In the genomic region with DNA sequence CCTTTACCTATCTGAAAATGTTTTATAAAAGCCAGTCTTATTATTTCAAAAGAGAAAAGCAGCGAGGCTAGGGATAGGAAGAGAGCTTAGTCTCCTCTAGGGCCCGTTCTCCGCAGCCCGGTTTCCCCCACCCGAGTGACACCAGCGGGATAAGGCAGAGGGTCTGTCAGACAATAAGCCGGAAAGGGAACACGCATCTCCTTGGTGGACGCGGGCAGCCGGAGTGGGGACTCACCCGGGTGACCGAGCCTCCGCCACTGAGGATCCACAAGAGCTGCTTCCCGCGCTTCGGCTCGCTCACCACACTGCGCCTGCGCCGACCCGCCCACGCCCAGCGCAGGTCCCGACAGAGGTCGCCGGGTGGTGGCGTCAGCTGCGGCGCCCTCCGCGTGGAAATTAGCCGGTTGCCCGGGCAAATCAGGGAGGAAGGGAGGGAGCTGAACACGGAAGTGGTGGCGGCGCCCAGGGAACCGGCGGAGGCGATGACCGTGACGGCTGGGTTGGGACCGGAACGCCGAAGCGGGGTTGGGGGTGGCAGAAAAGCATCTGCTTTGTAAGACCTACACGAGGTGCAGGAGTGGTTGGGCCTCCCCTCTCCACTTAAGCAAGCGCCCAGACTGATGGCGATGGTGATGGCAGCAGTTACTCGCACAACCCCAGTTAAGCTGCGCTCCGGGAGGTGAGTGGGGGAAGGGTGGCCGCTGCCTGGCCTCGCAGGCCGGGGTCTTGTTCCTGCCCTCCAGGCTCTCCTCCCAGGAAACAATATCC, we compare ENCODE assay signal across 8 cellular contexts. TPM values are rescaled to one million over a fixed set of nuclear protein-coding genes. Genes with fewer than 3 reads are reported as not detected.
DNase-seq lines count a peak whose midpoint lies in the region; ATAC-seq, FAIRE-seq and TF ChIP-seq lines count a peak whose summit lies in the region.

TSS of gene SOCS4 (plus strand) at position 444 of the 768 bp plus-strand sequence. CDS start 15,806 bp downstream, outside the sequence.
TSS of gene WDHD1 (minus strand) at position 307 of the 768 bp plus-strand sequence. CDS start 312 bp downstream, outside the sequence.

- peak; percentile 77 for TF ChIP-seq POLR2A in endothelial cell of umbilical vein (IDR thresholded peaks at IDR 0.05; ENCODE audit: low read depth, low read length)

- H3K27me3 ChIP-seq in OCI-LY3 (ENCODE audit: low read depth, low read length) (no peaks in the 10 kb centered on the region), endothelial cell of umbilical vein (ENCODE audit: control insufficient read depth in 2 of 2, insufficient read depth in 2 of 2, low read length in 2 of 2) (no peaks in the 10 kb centered on the region)

- peaks cover 43% of the 10 kb centered on the region for H3K4me1 ChIP-seq in OCI-LY3 (ENCODE audit: low read length)
- peaks cover 30% of the 10 kb centered on the region for H3K4me1 ChIP-seq in endothelial cell of umbilical vein (ENCODE audit: control insufficient read depth, extremely low read depth, insufficient read depth, low read length)

- POLR2A ChIA-PET in endothelial cell of umbilical vein (lab: Charles Lee): interaction anchor here (1.6 kb wide), 1 partner anchor 24 kb away, joined by 10 read pairs; the partner anchor contains the start of gene MAPK1IP1L

- H3K9me3 ChIP-seq in OCI-LY3 (ENCODE audit: insufficient read depth, low read length) (no peaks in the 10 kb centered on the region), endothelial cell of umbilical vein (replicated peaks; ENCODE audit: control insufficient read depth, insufficient read depth, low read length) (no peaks in the 10 kb centered on the region)

- peak; percentile 95 for ATAC-seq in GM21528 (IDR thresholded peaks at IDR 0.05; ENCODE audit: low FRiP score, unreplicated experiment)

- H3K9me1 ChIP-seq in endothelial cell of umbilical vein (replicated peaks; ENCODE audit: control insufficient read depth, extremely low read depth, insufficient read depth, low read length): no peaks in the 10 kb centered on the region

- H3K9ac ChIP-seq in OCI-LY3 (ENCODE audit: low read length): peak within 1 kb of the TSS; percentile 95
- peak within 1 kb of the TSS; percentile 98 for H3K9ac ChIP-seq in endothelial cell of umbilical vein (replicated peaks; ENCODE audit: extremely low read depth, insufficient read depth, low read length)

- DNase-seq in DMS153 (lab: John Stamatoyannopoulos, UW): peak; percentile 92
- DNase-seq in HuH-7.5 (ENCODE audit: low spot score): peak; percentile 82
- DNase-seq in activated CD8-positive, alpha-beta memory T cell treated with anti-CD3 and anti-CD28 coated beads, Interleukin-2, amount 50 U/mL, for 48 hours: peak; percentile 100
- DNase-seq in endothelial cell of umbilical vein (ENCODE audit: low read depth, low spot score): peak; percentile 97
- DNase-seq in midbrain (lab: John Stamatoyannopoulos, UW): peak; percentile 96
- DNase-seq in stimulated activated CD8-positive, alpha-beta memory T cell treated with anti-CD3 and anti-CD28 coated beads, Interleukin-15, amount 100 ng/mL, for 48 hours (ENCODE audit: low read depth in 2 of 2): peak; percentile 98

- H3K79me2 ChIP-seq in OCI-LY3 (ENCODE audit: low read length) (peaks cover 75% of the 10 kb centered on the region), endothelial cell of umbilical vein (ENCODE audit: control insufficient read depth, insufficient read depth, low read length) (peaks cover 72% of the 10 kb centered on the region)

- intact Hi-C loops in endothelial cell of umbilical vein (cut with micrococcal nuclease): loop anchor here (1.0 to 5.0 kb wide), 4 partner anchors 24 to 462 kb away; partner anchors contain the start of genes GCH1 and MAPK1IP1L

- CTCF ChIA-PET in endothelial cell of umbilical vein (lab: Charles Lee): interaction anchor here (0.8 to 3.8 kb wide), 9 partner anchors 12 to 134 kb away, joined by 3 to 42 read pairs (median 4); partner anchors contain the start of gene MAPK1IP1L

- TF ChIP-seq CTCF in OCI-LY3 (IDR thresholded peaks at IDR 0.05; ENCODE audit: low read depth, low read length) (no peak), endothelial cell of umbilical vein (IDR thresholded peaks at IDR 0.05; ENCODE audit: extremely low read depth in 1 of 2, insufficient read depth in 1 of 2, low read depth in 1 of 2, low read length in 2 of 2) (no peak)

- BruUV-seq in endothelial cell of umbilical vein (replicated peaks; lab: Mats Ljungman, UMichigan): no TSS peak

- peak within 1 kb of the TSS; percentile 76 for H2AFZ ChIP-seq in OCI-LY3 (ENCODE audit: low read depth, low read length)
- peak within 1 kb of the TSS; percentile 85 for H2AFZ ChIP-seq in endothelial cell of umbilical vein (ENCODE audit: low read depth, low read length)

- dilution Hi-C loops in endothelial cell of umbilical vein (cut with MboI; ENCODE audit: extremely low pct_ligation_motif_present, low sequenced_read_pairs): no loop called here

- FAIRE-seq in endothelial cell of umbilical vein (lab: Jason Lieb, UNC): peak; percentile 85

- H3K27ac ChIP-seq in OCI-LY3 (ENCODE audit: low read length): peak within 1 kb of the TSS; percentile 59
- H3K27ac ChIP-seq in endothelial cell of umbilical vein (ENCODE audit: insufficient read depth, low read depth, low read length): peak within 1 kb of the TSS; percentile 61

- H3K4me3 ChIP-seq in OCI-LY3 (ENCODE audit: low read length) (peak within 1 kb of the TSS; percentile 87), endothelial cell of umbilical vein (replicated peaks in 1 of 3; ENCODE audit: insufficient read depth in 1 of 3, low read depth in 1 of 3, low read length in 3 of 3) (peak within 1 kb of the TSS; percentile 68 to 96 (median 86))

- H4K20me1 ChIP-seq in OCI-LY3 (ENCODE audit: insufficient read depth, low read length) (peaks cover 13% of the 10 kb centered on the region; the same call in 1 of the 2 replicates), endothelial cell of umbilical vein (replicated peaks; ENCODE audit: control insufficient read depth, extremely low read depth, insufficient read depth, low read length) (no peaks in the 10 kb centered on the region)

- H3K4me2 ChIP-seq in OCI-LY3 (ENCODE audit: low read length): peak within 1 kb of the TSS; percentile 69
- H3K4me2 ChIP-seq in endothelial cell of umbilical vein (ENCODE audit: insufficient read depth, low read length): peak within 1 kb of the TSS; percentile 99

- peaks cover 11% of the 10 kb centered on the region for H3K36me3 ChIP-seq in OCI-LY3 (replicated peaks; ENCODE audit: low read depth, low read length)
- H3K36me3 ChIP-seq in endothelial cell of umbilical vein (ENCODE audit: control insufficient read depth in 2 of 2, extremely low read depth in 1 of 2, insufficient read depth in 2 of 2, low read length in 2 of 2): no peaks in the 10 kb centered on the region

TF ChIP-seq in endothelial cell of umbilical vein, 7 proteins besides CTCF, POLR2A, EP300 and RAD21:
- no peak for TF ChIP-seq GATA2 (IDR thresholded peaks at IDR 0.05; ENCODE audit: insufficient read depth, insufficient read length, low read depth, low read length)
- TF ChIP-seq JUN (IDR thresholded peaks at IDR 0.05; ENCODE audit: borderline replicate concordance, insufficient read depth, insufficient read length, low read depth): no peak
- no peak for TF ChIP-seq EZH2 (IDR thresholded peaks at IDR 0.05; ENCODE audit: borderline replicate concordance, low read depth, low read length, severe bottlenecking)
- peak; percentile 4 for TF ChIP-seq MYC (IDR thresholded peaks at IDR 0.05; ENCODE audit: low read depth, low read length)
- TF ChIP-seq MAX (IDR thresholded peaks at IDR 0.05; ENCODE audit: insufficient read depth, insufficient read length): peak; percentile 70
- TF ChIP-seq POLR2AphosphoS5 (IDR thresholded peaks at IDR 0.05; ENCODE audit: insufficient read depth, low read depth, low read length): peak; percentile 60
- TF ChIP-seq FOS (IDR thresholded peaks at IDR 0.05; ENCODE audit: borderline replicate concordance, insufficient read depth, low read length): no peak

RNA-seq across cellular contexts. Expression of gene SOCS4, which starts in this region (rescaled TPM):
- 26.7 and 28.7 TPM in 2 replicates for total RNA-seq in endothelial cell of umbilical vein
- polyA plus RNA-seq in endothelial cell of umbilical vein: 3.6 and 6.4 TPM in 2 replicates
- polyA plus RNA-seq in endothelial cell of umbilical vein (2011; cell fraction: cytosol; rRNA removed): 4.8 and 4.9 TPM in 2 replicates
- polyA plus RNA-seq in endothelial cell of umbilical vein (2011; cell fraction: nucleus; rRNA removed): 5.4 and 9.3 TPM in 2 replicates
- 10.2 and 14.5 TPM in 2 replicates for polyA plus RNA-seq in endothelial cell of umbilical vein (2012)
- 10.9 and 11.7 TPM in 2 replicates for polyA minus RNA-seq in endothelial cell of umbilical vein
- 7.5 TPM for polyA minus RNA-seq in endothelial cell of umbilical vein (2011; cell fraction: cytosol; rRNA and poly(A)+ RNA removed)
- 10.5 and 12.4 TPM in 2 replicates for polyA minus RNA-seq in endothelial cell of umbilical vein (2011; cell fraction: nucleus; rRNA and poly(A)+ RNA removed)

RNA-seq across cellular contexts. Expression of gene WDHD1, which starts in this region (rescaled TPM):
- 22.5 TPM in 2 replicates for total RNA-seq in endothelial cell of umbilical vein
- polyA plus RNA-seq in endothelial cell of umbilical vein: 2.1 and 3.1 TPM in 2 replicates
- polyA plus RNA-seq in endothelial cell of umbilical vein (2011; cell fraction: cytosol; rRNA removed): 5.2 and 5.7 TPM in 2 replicates
- polyA plus RNA-seq in endothelial cell of umbilical vein (2011; cell fraction: nucleus; rRNA removed): 6.8 and 11.1 TPM in 2 replicates
- 8.9 and 15.2 TPM in 2 replicates for polyA plus RNA-seq in endothelial cell of umbilical vein (2012)
- polyA minus RNA-seq in endothelial cell of umbilical vein: 9.8 and 15.3 TPM in 2 replicates
- polyA minus RNA-seq in endothelial cell of umbilical vein (2011; cell fraction: cytosol; rRNA and poly(A)+ RNA removed): 21.0 TPM
- polyA minus RNA-seq in endothelial cell of umbilical vein (2011; cell fraction: nucleus; rRNA and poly(A)+ RNA removed): 11.1 and 15.8 TPM in 2 replicates

Comparison
In these comparisons a context has a peak if more than half of its experiments do, and no peak if none do; other contexts are left out.
1. Peak in every context shown above with its lines: DNase-seq, ATAC-seq, H3K4me3 ChIP-seq and H3K27ac ChIP-seq.